In genomic region chr22:49958961-49959781, GRCh38 we compare ENCODE assay signal across 8 cellular contexts. TPM values are rescaled to one million over a fixed set of nuclear protein-coding genes. Genes with fewer than 3 reads are reported as not detected.
DNase-seq lines count a peak whose midpoint lies in the region; TF ChIP-seq lines count a peak whose summit lies in the region.

No MANE protein-coding gene starts in this region.

- 86 to 93% methylated on average over 20 to 23 of the region's 28 CpGs for WGBS in mesodermal cell (ENCODE audit: insufficient coverage in 2 of 2), 2 experiments
- 80% methylated on average over 28 of the region's 28 CpGs for WGBS in urinary bladder

- peak overlapping the region; percentile 45 for H3K4me3 ChIP-seq in mesodermal cell (ENCODE audit: extremely low read depth, insufficient read depth, low read length, poor library complexity, severe bottlenecking)
- peak overlapping the region; percentile 90 for H3K4me3 ChIP-seq in urinary bladder (ENCODE audit: low read depth, low read length)

- H3K9me3 ChIP-seq in mesodermal cell (ENCODE audit: control insufficient read depth, low read length) = no peaks in the 10 kb centered on the region

- DNase-seq in activated naive CD4-positive, alpha-beta T cell treated with anti-CD3 and anti-CD28 coated beads, Interleukin-2, amount 10 ng/mL, durations not matched to agents 7 days and 5 days = no peak
- DNase-seq in activated naive CD4-positive, alpha-beta T cell treated with Interleukin-2 at 50 U/mL for 16 hours = no peak
- no peak for DNase-seq in MCF 10A (ENCODE audit: unreplicated experiment)
- no peak for DNase-seq in COLO668 (lab: John Stamatoyannopoulos, UW; ENCODE audit: unreplicated experiment)
- no peak for DNase-seq in NCI-H1092 treated with DMSO at 0.1 percent for 48 hours (lab: John Stamatoyannopoulos, UW)
- DNase-seq in activated CD8-positive, alpha-beta memory T cell treated with anti-CD3 and anti-CD28 coated beads for 24 hours = no peak

- H3K4me1 Mint-ChIP-seq in activated naive CD4-positive, alpha-beta T cell treated with anti-CD3 and anti-CD28 coated beads, Interleukin-2, amount 10 ng/mL, durations not matched to agents 7 days and 5 days = peaks cover 30% of the 10 kb centered on the region
- peaks cover 19% of the 10 kb centered on the region for H3K4me1 Mint-ChIP-seq in MCF 10A (ENCODE audit: insufficient read depth, unreplicated experiment)

- H3K4me3 Mint-ChIP-seq in activated naive CD4-positive, alpha-beta T cell treated with anti-CD3 and anti-CD28 coated beads, Interleukin-2, amount 10 ng/mL, durations not matched to agents 7 days and 5 days = peak overlapping the region; percentile 73
- H3K4me3 Mint-ChIP-seq in MCF 10A (ENCODE audit: unreplicated experiment) = peak overlapping the region; percentile 90

- H3K4me1 ChIP-seq in mesodermal cell (ENCODE audit: control insufficient read depth, insufficient read depth, low read length, poor library complexity, severe bottlenecking) (peaks cover 25% of the 10 kb centered on the region), urinary bladder (ENCODE audit: insufficient read depth) (peaks cover 5% of the 10 kb centered on the region)

- peaks cover 17% of the 10 kb centered on the region for H3K36me3 ChIP-seq in mesodermal cell (ENCODE audit: control insufficient read depth, insufficient read depth, low read length)
- H3K36me3 ChIP-seq in urinary bladder (ENCODE audit: insufficient read depth) = peaks cover 2% of the 10 kb centered on the region

- H3K27ac Mint-ChIP-seq in activated naive CD4-positive, alpha-beta T cell treated with anti-CD3 and anti-CD28 coated beads, Interleukin-2, amount 10 ng/mL, durations not matched to agents 7 days and 5 days = peak overlapping the region; percentile 76
- no peak overlapping the region for H3K27ac Mint-ChIP-seq in MCF 10A (ENCODE audit: low read depth, unreplicated experiment)

- no TSS peak for BruUV-seq in MCF 10A (replicated peaks; lab: Mats Ljungman, UMichigan)

- no peak overlapping the region for H3K27ac ChIP-seq in mesodermal cell (ENCODE audit: low read depth, low read length, severe bottlenecking)
- no peak overlapping the region for H3K27ac ChIP-seq in urinary bladder (ENCODE audit: low read depth)

- CTCF ChIA-PET in activated naive CD4-positive, alpha-beta T cell treated with anti-CD3 and anti-CD28 coated beads, Interleukin-2, amount 10 ng/mL, durations not matched to agents 7 days and 5 days (lab: Charles Lee) = no interaction called here
- CTCF ChIA-PET in MCF 10A (lab: Yijun Ruan, JAX) = interaction anchor here (1.0 kb wide), 1 partner anchor 71 kb away, joined by 4 read pairs; no protein-coding TSS in a partner anchor

- POLR2A ChIA-PET in MCF 10A (lab: Yijun Ruan, JAX) = interaction anchor here (1.2 to 6.1 kb wide), 9 partner anchors 7 to 68 kb away, joined by 3 to 73 read pairs (median 25); partner anchors contain the start of gene IL17REL

- H3K27me3 Mint-ChIP-seq in activated naive CD4-positive, alpha-beta T cell treated with anti-CD3 and anti-CD28 coated beads, Interleukin-2, amount 10 ng/mL, durations not matched to agents 7 days and 5 days = no peaks in the 10 kb centered on the region
- no peaks in the 10 kb centered on the region for H3K27me3 Mint-ChIP-seq in MCF 10A (ENCODE audit: insufficient read depth, unreplicated experiment)

- no peak for TF ChIP-seq CTCF in MCF 10A (IDR thresholded peaks at IDR 0.05; ENCODE audit: unreplicated experiment)

- H3K36me3 Mint-ChIP-seq in activated naive CD4-positive, alpha-beta T cell treated with anti-CD3 and anti-CD28 coated beads, Interleukin-2, amount 10 ng/mL, durations not matched to agents 7 days and 5 days = peaks cover 15% of the 10 kb centered on the region
- peaks cover 33% of the 10 kb centered on the region for H3K36me3 Mint-ChIP-seq in MCF 10A (ENCODE audit: insufficient read depth, unreplicated experiment)

- H3K9me3 Mint-ChIP-seq in activated naive CD4-positive, alpha-beta T cell treated with anti-CD3 and anti-CD28 coated beads, Interleukin-2, amount 10 ng/mL, durations not matched to agents 7 days and 5 days = no peaks in the 10 kb centered on the region
- H3K9me3 Mint-ChIP-seq in MCF 10A (ENCODE audit: unreplicated experiment) = no peaks in the 10 kb centered on the region

- intact Hi-C loops in MCF 10A (cut with micrococcal nuclease) = no loop called here

RNA-seq across cellular contexts. Expression of gene PIM3, which starts 1.4 kb away (rescaled TPM):
- total RNA-seq in MCF 10A (2022) = 56.3 and 73.5 TPM in 2 replicates
- polyA plus RNA-seq in mesodermal cell (2013, experiment 1 of 2) = 33.9 TPM
- 25.2 TPM for polyA plus RNA-seq in mesodermal cell (2013, experiment 2 of 2)
- total RNA-seq in urinary bladder = 17.1 TPM
- polyA plus RNA-seq in urinary bladder = 74.5 TPM

RNA-seq across cellular contexts. Expression of gene CRELD2, which starts 40.7 kb away (rescaled TPM):
- 70.7 and 107 TPM in 2 replicates for total RNA-seq in MCF 10A (2022)
- 36.2 TPM for polyA plus RNA-seq in mesodermal cell (2013, experiment 1 of 2)
- polyA plus RNA-seq in mesodermal cell (2013, experiment 2 of 2) = 30.3 TPM
- 19.3 TPM for total RNA-seq in urinary bladder
- 37.3 TPM for polyA plus RNA-seq in urinary bladder

RNA-seq across cellular contexts. Expression of gene ALG12, which starts 40.9 kb away (rescaled TPM):
- total RNA-seq in MCF 10A (2022) (16.6 and 18.2 TPM in 2 replicates), urinary bladder (20.4 TPM)
- 16.7 TPM for polyA plus RNA-seq in mesodermal cell (2013, experiment 1 of 2)
- polyA plus RNA-seq in mesodermal cell (2013, experiment 2 of 2) = 12.9 TPM
- polyA plus RNA-seq in urinary bladder = 18.5 TPM

RNA-seq across cellular contexts. Expression of gene IL17REL, which starts 53.4 kb away (rescaled TPM):
- total RNA-seq in MCF 10A (2022) (not detected in 2 replicates), urinary bladder (not detected)
- not detected for polyA plus RNA-seq in mesodermal cell (2013, experiment 1 of 2)
- not detected for polyA plus RNA-seq in mesodermal cell (2013, experiment 2 of 2)
- polyA plus RNA-seq in urinary bladder = 0.01 TPM
